Comparison of ENCODE assay signal across 19 cellular contexts in genomic region chr2:28782423-28782822, GRCh38. TPM values are rescaled to one million over a fixed set of nuclear protein-coding genes. Genes with fewer than 3 reads are reported as not detected.
DNase-seq lines count a peak whose midpoint lies in the region; ATAC-seq, FAIRE-seq and TF ChIP-seq lines count a peak whose summit lies in the region.
"Had no signal": no experiment of that assay in that cellular context is flagged by ENCODE, and none has a peak within 500 bp of the region (broad histone marks: within the 10 kb centered on the region; RNA-seq: fewer than 3 reads in every experiment).

No MANE protein-coding gene starts in this region.

- H3K27ac ChIP-seq in cardiac muscle cell (peak overlapping the region; percentile 40), right cardiac atrium (ENCODE audit: low read length) (no peak overlapping the region), trophoblast cell (ENCODE audit: low read depth, low read length) (no peak overlapping the region)
- H3K27ac ChIP-seq: A549 had no signal

- FAIRE-seq in islet of Langerhans (lab: Jason Lieb, UNC) = peak; percentile 58

- H4K91ac ChIP-seq in trophoblast cell (ENCODE audit: low read depth, low read length) = no peak overlapping the region

- peaks cover 2% of the 10 kb centered on the region for H3K79me2 ChIP-seq in trophoblast cell (ENCODE audit: control insufficient read depth, insufficient read depth, low read length, poor library complexity)

- no peak overlapping the region for H3K4me2 ChIP-seq in trophoblast cell (ENCODE audit: low read length)
- H3K4me2 ChIP-seq: A549 had no signal

- ATAC-seq in right cardiac atrium (no peak), HG03469 (IDR thresholded peaks at IDR 0.05; ENCODE audit: unreplicated experiment) (no peak)
- ATAC-seq: A549 had no signal

- H4K8ac ChIP-seq in trophoblast cell (ENCODE audit: low read depth, low read length) = no peak overlapping the region

- H2BK12ac ChIP-seq in trophoblast cell (ENCODE audit: low read length) = no peak overlapping the region

- no peak overlapping the region for H3K14ac ChIP-seq in trophoblast cell (ENCODE audit: low read length)

- no peak overlapping the region for H2BK120ac ChIP-seq in trophoblast cell (ENCODE audit: insufficient read depth, low read length, poor library complexity)

- no peak overlapping the region for H3K4me3 ChIP-seq in cardiac muscle cell
- H3K4me3 ChIP-seq in right cardiac atrium (ENCODE audit: low read length) = no peak overlapping the region
- H3K4me3 ChIP-seq in trophoblast cell (ENCODE audit: low read depth, low read length) = no peak overlapping the region
- H3K4me3 ChIP-seq: A549 had no signal

- no peak overlapping the region for H2AK5ac ChIP-seq in trophoblast cell (ENCODE audit: low read length)

- no peak overlapping the region for H3K18ac ChIP-seq in trophoblast cell (ENCODE audit: low read length)

- intact Hi-C loops in right cardiac atrium (cut with DNase I) = no loop called here

- H3K36me3 ChIP-seq in cardiac muscle cell (peaks cover 81% of the 10 kb centered on the region), trophoblast cell (ENCODE audit: control insufficient read depth in 1 of 2, insufficient read depth in 2 of 2, low read length in 2 of 2) (peaks cover 32 to 34% of the 10 kb centered on the region in 2 experiments)

- no peak for DNase-seq in cardiac muscle cell (ENCODE audit: low read depth in 1 of 2, low spot score in 1 of 2)
- no peak for DNase-seq in right cardiac atrium
- peak; percentile 31 for DNase-seq in amniotic epithelial cell (ENCODE audit: low read depth)
- peak; percentile 54 to 97 for DNase-seq in trophoblast cell
- DNase-seq in NCI-H446 (lab: John Stamatoyannopoulos, UW) = no peak
- no peak for DNase-seq in stimulated activated naive CD4-positive, alpha-beta T cell treated with Interleukin-2 at 50 U/mL for 16 hours (lab: John Stamatoyannopoulos, UW)
- DNase-seq: C1 segment of cervical spinal cord; DMS79; HFFc6; Kasumi-1; NCI-H187; NCI-H345; NCI-H69; NK-92 treated with Interleukin-12 subunit alpha and Interleukin-12 subunit beta, amount 100 ng/mL, for 24 hours; SHP77 had no signal

- no peaks in the 10 kb centered on the region for H3K79me1 ChIP-seq in trophoblast cell (ENCODE audit: low read length)

- H3K4me1 ChIP-seq in cardiac muscle cell (ENCODE audit: low read depth) (peaks cover 10% of the 10 kb centered on the region), right cardiac atrium (ENCODE audit: control insufficient read depth, insufficient read depth, low read length) (peaks cover 5% of the 10 kb centered on the region), trophoblast cell (ENCODE audit: control insufficient read depth in 1 of 2, insufficient read depth in 2 of 2, low read length in 2 of 2) (no peaks in the 10 kb centered on the region)
- H3K4me1 ChIP-seq: A549 had no signal

- H3K9ac ChIP-seq in trophoblast cell (ENCODE audit: low read length) = no peak overlapping the region

- H3K4ac ChIP-seq in trophoblast cell (ENCODE audit: low read depth, low read length) = no peak overlapping the region

- 79% methylated on average over 3 of the region's 3 CpGs for WGBS in right cardiac atrium
- WGBS in trophoblast cell (ENCODE audit: extremely low coverage, insufficient coverage, insufficient read length) = 87% methylated on average over 3 of the region's 3 CpGs

- no peak overlapping the region for H3K23ac ChIP-seq in trophoblast cell (ENCODE audit: low read length)

- H2AFZ ChIP-seq in trophoblast cell (ENCODE audit: insufficient read depth, low read length, poor library complexity) = no peak overlapping the region

- H4K12ac ChIP-seq in trophoblast cell (ENCODE audit: low read depth, low read length) = no peak overlapping the region

- no peaks in the 10 kb centered on the region for H3K27me3 ChIP-seq in cardiac muscle cell
- H3K27me3 ChIP-seq in right cardiac atrium (ENCODE audit: control insufficient read depth, insufficient read depth) = no peaks in the 10 kb centered on the region
- no peaks in the 10 kb centered on the region for H3K27me3 ChIP-seq in trophoblast cell (ENCODE audit: insufficient read depth, low read length)

- no peak for TF ChIP-seq CTCF in cardiac muscle cell (IDR thresholded peaks at IDR 0.05; ENCODE audit: low read depth, low read length)

- H3K9me3 ChIP-seq in cardiac muscle cell (ENCODE audit: low read depth) = no peaks in the 10 kb centered on the region
- H3K9me3 ChIP-seq in right cardiac atrium (ENCODE audit: control insufficient read depth, low read length) = no peaks in the 10 kb centered on the region
- H3K9me3 ChIP-seq in trophoblast cell (ENCODE audit: insufficient read depth, low read depth, low read length) = no peaks in the 10 kb centered on the region
- H3K9me3 ChIP-seq: A549 had no signal

- no peak overlapping the region for H2BK5ac ChIP-seq in trophoblast cell (ENCODE audit: low read depth, low read length, poor library complexity)

RNA-seq across cellular contexts. Expression of gene SPDYA, which starts 28.2 kb away (rescaled TPM):
- 0.21 and 1.4 TPM in 2 replicates for total RNA-seq in cardiac muscle cell
- polyA plus RNA-seq in cardiac muscle cell = 1.3 and 2.1 TPM in 2 replicates
- 1 to 10 TPM in 1 of 4 donors, under 1 TPM in 1, not detected in 2; 0.56 to 1.3 TPM for total RNA-seq in right cardiac atrium
- polyA plus RNA-seq in right cardiac atrium = 0.27 TPM
- polyA plus RNA-seq in trophoblast cell (2013) = 4.4 and 4.5 TPM in 2 replicates
- total RNA-seq: H4 had no signal

RNA-seq across cellular contexts. Expression of gene PPP1CB, which starts 30.8 kb away (rescaled TPM):
- total RNA-seq in cardiac muscle cell (131 and 161 TPM in 2 replicates), right cardiac atrium (100 to 1,000 TPM; 368 to 417 (median 381) TPM)
- polyA plus RNA-seq in cardiac muscle cell (140 and 198 TPM in 2 replicates), right cardiac atrium (126 TPM)
- 286 and 295 TPM in 2 replicates for polyA plus RNA-seq in trophoblast cell (2013)

Comparison
In these comparisons a context has a peak if more than half of its experiments do, and no peak if none do; other contexts are left out.
1. DNase-seq: peak in amniotic epithelial cell (single experiment) and trophoblast cell (2 of 2); none in cardiac muscle cell (0 of 2), right cardiac atrium (0 of 3), NCI-H446 (0 of 2) and stimulated activated naive CD4-positive, alpha-beta T cell treated with Interleukin-2 at 50 U/mL for 16 hours (single experiment).